10 cellular contexts compared by ENCODE assay signal in the genomic region with DNA sequence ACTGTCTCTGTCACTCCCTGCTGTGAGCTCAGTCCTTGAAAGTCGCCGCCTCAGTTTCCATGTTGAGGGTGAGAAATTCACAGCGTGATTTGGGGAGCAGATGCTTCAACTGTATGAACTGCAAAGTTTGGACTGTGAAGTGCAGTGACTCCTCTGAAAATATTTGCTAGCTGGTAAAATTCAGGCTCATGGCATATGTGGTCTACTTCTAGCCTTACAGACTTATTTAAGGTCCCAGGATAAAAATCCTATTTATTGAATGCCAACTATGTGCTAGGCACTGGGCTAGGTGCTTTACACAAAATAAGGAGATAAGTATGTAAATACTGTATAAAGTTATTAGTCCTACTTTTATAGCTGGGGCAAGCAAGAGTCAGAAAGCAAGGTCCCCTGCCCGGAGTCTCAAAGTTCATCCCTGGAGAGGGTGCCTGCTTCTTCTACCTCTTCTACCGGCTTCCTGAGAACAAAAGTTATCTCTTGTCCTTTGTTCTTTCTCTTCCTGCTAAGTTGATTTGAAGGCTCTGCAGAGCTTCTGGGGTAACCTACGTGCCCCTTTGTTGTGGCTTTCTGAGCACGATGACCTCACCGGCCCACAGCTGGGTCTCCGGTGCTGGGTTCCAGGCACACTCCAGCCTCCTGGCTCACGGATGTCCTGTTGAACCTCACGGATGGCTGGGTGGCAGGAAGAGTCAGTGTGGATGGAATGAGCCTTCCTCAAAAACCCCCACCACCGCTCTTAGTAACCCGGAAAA.
DNase-seq lines count a peak whose midpoint lies in the region; ATAC-seq lines count a peak whose summit lies in the region.
"Had no signal": no experiment of that assay in that cellular context is flagged by ENCODE, and none has a peak within 500 bp of the region (broad histone marks: within the 10 kb centered on the region; RNA-seq: fewer than 3 reads in every experiment).

No MANE protein-coding gene starts in this region.

- H3K9me3 Mint-ChIP-seq in CD4-positive, alpha-beta memory T cell = no peaks in the 10 kb centered on the region
- H3K9me3 Mint-ChIP-seq in activated naive CD4-positive, alpha-beta T cell treated with anti-CD3 and anti-CD28 coated beads, Interleukin-2, amount 10 ng/mL, durations not matched to agents 7 days and 5 days = no peaks in the 10 kb centered on the region
- no peaks in the 10 kb centered on the region for H3K9me3 Mint-ChIP-seq in naive thymus-derived CD8-positive, alpha-beta T cell

- DNase-seq in CD4-positive, alpha-beta memory T cell = peak in 4 of 5 donors; percentile 20 to 35 (median 26)
- DNase-seq in SJCRH30 = peak; percentile 32 to 44
- peak; percentile 79 for DNase-seq in activated naive CD4-positive, alpha-beta T cell treated with anti-CD3 and anti-CD28 coated beads, Interleukin-2, amount 10 ng/mL, durations not matched to agents 7 days and 5 days
- peak in 9 of 10 donors; percentile 13 to 73 (median 53) for DNase-seq in naive thymus-derived CD8-positive, alpha-beta T cell
- DNase-seq in NCI-H187 (lab: John Stamatoyannopoulos, UW) = no peak
- DNase-seq in AG20443 (ENCODE audit: low spot score) = no peak
- DNase-seq: glutamatergic neuron, testis had no signal

- peaks cover 15 to 34% (median 27%) of the 10 kb centered on the region in 4 donors for H3K4me1 Mint-ChIP-seq in CD4-positive, alpha-beta memory T cell
- peaks cover 72% of the 10 kb centered on the region for H3K4me1 Mint-ChIP-seq in activated naive CD4-positive, alpha-beta T cell treated with anti-CD3 and anti-CD28 coated beads, Interleukin-2, amount 10 ng/mL, durations not matched to agents 7 days and 5 days
- H3K4me1 Mint-ChIP-seq in naive thymus-derived CD8-positive, alpha-beta T cell = peaks cover 29 to 66% (median 51%) of the 10 kb centered on the region in 4 donors

- no peaks in the 10 kb centered on the region for H3K9me3 ChIP-seq in CD4-positive, alpha-beta memory T cell (ENCODE audit: control insufficient read depth in 1 of 2, low read length in 2 of 2)
- no peaks in the 10 kb centered on the region for H3K9me3 ChIP-seq in SJCRH30 (replicated peaks)
- H3K9me3 ChIP-seq: testis had no signal

- peaks cover 7 to 10% of the 10 kb centered on the region in 2 donors for H3K36me3 Mint-ChIP-seq in CD4-positive, alpha-beta memory T cell
- H3K36me3 Mint-ChIP-seq in activated naive CD4-positive, alpha-beta T cell treated with anti-CD3 and anti-CD28 coated beads, Interleukin-2, amount 10 ng/mL, durations not matched to agents 7 days and 5 days = peaks cover 47% of the 10 kb centered on the region
- peaks cover 0 to 9% (median 8%) of the 10 kb centered on the region in 3 donors for H3K36me3 Mint-ChIP-seq in naive thymus-derived CD8-positive, alpha-beta T cell

- H3K4me1 ChIP-seq in CD4-positive, alpha-beta memory T cell (ENCODE audit: insufficient read depth, low read length) = peaks cover 24% of the 10 kb centered on the region
- peaks cover 43% of the 10 kb centered on the region for H3K4me1 ChIP-seq in SJCRH30

- peak overlapping the region; percentile 40 to 82 (median 66) for H3K4me3 Mint-ChIP-seq in CD4-positive, alpha-beta memory T cell
- peak overlapping the region; percentile 33 for H3K4me3 Mint-ChIP-seq in activated naive CD4-positive, alpha-beta T cell treated with anti-CD3 and anti-CD28 coated beads, Interleukin-2, amount 10 ng/mL, durations not matched to agents 7 days and 5 days
- peak overlapping the region; percentile 24 to 89 (median 84) for H3K4me3 Mint-ChIP-seq in naive thymus-derived CD8-positive, alpha-beta T cell

- no peaks in the 10 kb centered on the region for H3K27me3 ChIP-seq in CD4-positive, alpha-beta memory T cell (ENCODE audit: insufficient read depth, low read length)
- no peaks in the 10 kb centered on the region for H3K27me3 ChIP-seq in SJCRH30
- H3K27me3 ChIP-seq: testis had no signal

- H3K36me3 ChIP-seq in CD4-positive, alpha-beta memory T cell (ENCODE audit: insufficient read depth, low read length) = no peaks in the 10 kb centered on the region
- H3K36me3 ChIP-seq in SJCRH30 = no peaks in the 10 kb centered on the region

- POLR2A ChIA-PET in CD4-positive, alpha-beta memory T cell (lab: Charles Lee; ENCODE audit: partially characterized antibody) = interaction anchor here (1.5 to 1.8 kb wide), 2 partner anchors 114 to 116 kb away, joined by 3 to 4 read pairs; partner anchors contain the start of gene SOCS1
- POLR2A ChIA-PET in naive thymus-derived CD8-positive, alpha-beta T cell (lab: Charles Lee) = interaction anchor here (1.9 kb wide), 1 partner anchor 116 kb away, joined by 6 read pairs; the partner anchor contains the start of gene SOCS1

- H3K27me3 Mint-ChIP-seq in CD4-positive, alpha-beta memory T cell = no peaks in the 10 kb centered on the region
- H3K27me3 Mint-ChIP-seq in activated naive CD4-positive, alpha-beta T cell treated with anti-CD3 and anti-CD28 coated beads, Interleukin-2, amount 10 ng/mL, durations not matched to agents 7 days and 5 days = no peaks in the 10 kb centered on the region
- no peaks in the 10 kb centered on the region for H3K27me3 Mint-ChIP-seq in naive thymus-derived CD8-positive, alpha-beta T cell

- H3K27ac Mint-ChIP-seq in CD4-positive, alpha-beta memory T cell = peak overlapping the region; percentile 36 to 80 (median 73)
- H3K27ac Mint-ChIP-seq in activated naive CD4-positive, alpha-beta T cell treated with anti-CD3 and anti-CD28 coated beads, Interleukin-2, amount 10 ng/mL, durations not matched to agents 7 days and 5 days = peak overlapping the region; percentile 65
- H3K27ac Mint-ChIP-seq in naive thymus-derived CD8-positive, alpha-beta T cell = peak overlapping the region in 9 of 10 donors; percentile 60 to 93 (median 84)

- H3K4me3 ChIP-seq in CD4-positive, alpha-beta memory T cell (ENCODE audit: low read length in 2 of 2) = peak overlapping the region; percentile 19 to 42
- no peak overlapping the region for H3K4me3 ChIP-seq in SJCRH30
- H3K4me3 ChIP-seq: testis had no signal

- ATAC-seq in naive thymus-derived CD8-positive, alpha-beta T cell = peak; percentile 91 to 93
- ATAC-seq in HG02763 (IDR thresholded peaks at IDR 0.05; ENCODE audit: unreplicated experiment) (no peak), HG03439 (IDR thresholded peaks at IDR 0.05; ENCODE audit: unreplicated experiment) (no peak)

- CTCF ChIA-PET in CD4-positive, alpha-beta memory T cell (lab: Charles Lee; ENCODE audit: partially characterized antibody) = no interaction called here
- CTCF ChIA-PET in activated naive CD4-positive, alpha-beta T cell treated with anti-CD3 and anti-CD28 coated beads, Interleukin-2, amount 10 ng/mL, durations not matched to agents 7 days and 5 days (lab: Charles Lee) = interaction anchor here (0.7 to 1.2 kb wide), 3 partner anchors 12 to 167 kb away, joined by 3 read pairs; no protein-coding TSS in a partner anchor

- H3K27ac ChIP-seq in CD4-positive, alpha-beta memory T cell (ENCODE audit: low read depth, low read length) = no peak overlapping the region
- H3K27ac ChIP-seq in SJCRH30 = peak overlapping the region; percentile 41
- H3K27ac ChIP-seq: testis had no signal

- intact Hi-C loops in CD4-positive, alpha-beta memory T cell (cut with micrococcal nuclease) = no loop called here

Comparison
In these comparisons a context has a peak if more than half of its experiments do, and no peak if none do; other contexts are left out.
1. DNase-seq: peak in CD4-positive, alpha-beta memory T cell (4 of 5), SJCRH30 (2 of 2), activated naive CD4-positive, alpha-beta T cell treated with anti-CD3 and anti-CD28 coated beads, Interleukin-2, amount 10 ng/mL, durations not matched to agents 7 days and 5 days (single experiment) and naive thymus-derived CD8-positive, alpha-beta T cell (9 of 10); none in NCI-H187 (0 of 2) and AG20443 (single experiment).
2. H3K4me3 Mint-ChIP-seq: peak in every context shown above with its lines; median percentile 84 in naive thymus-derived CD8-positive, alpha-beta T cell; 66 in CD4-positive, alpha-beta memory T cell; 33 in activated naive CD4-positive, alpha-beta T cell treated with anti-CD3 and anti-CD28 coated beads, Interleukin-2, amount 10 ng/mL, durations not matched to agents 7 days and 5 days.
3. ATAC-seq: peak in naive thymus-derived CD8-positive, alpha-beta T cell (2 of 2); none in HG02763 (single experiment) and HG03439 (single experiment).
4. Peak in every context shown above with its lines, with median percentiles within 50 percentile points of each other: H3K27ac Mint-ChIP-seq.